ENCODE assay signal across 8 cellular contexts in genomic region chr5:77211013-77211690, GRCh38. TPM values are rescaled to one million over a fixed set of nuclear protein-coding genes. Genes with fewer than 3 reads are reported as not detected.
DNase-seq lines count a peak whose midpoint lies in the region; ATAC-seq and TF ChIP-seq lines count a peak whose summit lies in the region.

No MANE protein-coding gene starts in this region.

- H3K79me2 ChIP-seq in GM23338 (replicated peaks; ENCODE audit: insufficient read depth) (no peaks in the 10 kb centered on the region), SU-DHL-6 (ENCODE audit: insufficient read depth, low read length) (no peaks in the 10 kb centered on the region)

- H3K9me3 ChIP-seq in SU-DHL-6 (ENCODE audit: insufficient read depth, low read length), result no peaks in the 10 kb centered on the region
- H3K9me3 ChIP-seq in right atrium auricular region, result no peaks in the 10 kb centered on the region
- no peaks in the 10 kb centered on the region for H3K9me3 ChIP-seq in skeletal muscle satellite cell (replicated peaks; ENCODE audit: low read length)

- H3K9me2 ChIP-seq in GM23338 (ENCODE audit: insufficient read depth) (no peaks in the 10 kb centered on the region), SU-DHL-6 (replicated peaks; ENCODE audit: insufficient read depth, low read length) (no peaks in the 10 kb centered on the region)

- peaks cover 11% of the 10 kb centered on the region for H3K4me1 Mint-ChIP-seq in GM23338

- H3K27me3 Mint-ChIP-seq in GM23338 (ENCODE audit: insufficient read depth, low read depth, poor library complexity), result peaks cover 28% of the 10 kb centered on the region

- no peaks in the 10 kb centered on the region for H3K9me3 Mint-ChIP-seq in GM23338

- H3K27me3 ChIP-seq in GM23338 (ENCODE audit: insufficient read depth) (peaks cover 84% of the 10 kb centered on the region), SU-DHL-6 (ENCODE audit: low read length) (no peaks in the 10 kb centered on the region), right atrium auricular region (no peaks in the 10 kb centered on the region), skeletal muscle satellite cell (ENCODE audit: control insufficient read depth, insufficient read depth, low read length) (peaks cover 54% of the 10 kb centered on the region)

- peak overlapping the region; percentile 95 for H2AFZ ChIP-seq in GM23338
- no peak overlapping the region for H2AFZ ChIP-seq in SU-DHL-6 (ENCODE audit: low read depth, low read length, severe bottlenecking)

- H3K9ac ChIP-seq in SU-DHL-6 (ENCODE audit: low read length) (no peak overlapping the region), skeletal muscle satellite cell (ENCODE audit: low read depth, low read length) (peak overlapping the region; percentile 24)

- TF ChIP-seq CTCF in GM23338 (conservative IDR thresholded peaks at IDR 0.05; ENCODE audit: low read depth in 2 of 2) (no peak), SU-DHL-6 (IDR thresholded peaks at IDR 0.05; ENCODE audit: insufficient read depth, low read length, poor library complexity, severe bottlenecking) (no peak), right atrium auricular region (IDR thresholded peaks at IDR 0.05) (no peak)

- ATAC-seq in GM23338, result peak; percentile 69
- ATAC-seq in HG03097 (IDR thresholded peaks at IDR 0.05; ENCODE audit: low FRiP score, unreplicated experiment), result no peak
- no peak for ATAC-seq in GM19395 (IDR thresholded peaks at IDR 0.05; ENCODE audit: unreplicated experiment)
- no peak for ATAC-seq in GM18867 (IDR thresholded peaks at IDR 0.05; ENCODE audit: unreplicated experiment)

- H3K27ac Mint-ChIP-seq in GM23338, result no peak overlapping the region

- no peak overlapping the region for H3K27ac ChIP-seq in GM23338 (ENCODE audit: low read depth)
- no peak overlapping the region for H3K27ac ChIP-seq in SU-DHL-6 (ENCODE audit: low read depth, low read length)
- peak overlapping the region; percentile 66 to 83 for H3K27ac ChIP-seq in right atrium auricular region

- H3K4me3 Mint-ChIP-seq in GM23338, result peak overlapping the region; percentile 70

- H3K4me3 ChIP-seq in GM23338 (peak overlapping the region; percentile 73), SU-DHL-6 (ENCODE audit: insufficient read depth, low read length, poor library complexity, severe bottlenecking) (no peak overlapping the region), right atrium auricular region (peak overlapping the region; percentile 62 to 69), skeletal muscle satellite cell (ENCODE audit: low read length) (peak overlapping the region; percentile 70)

- DNase-seq in GM23338 (ENCODE audit: low spot score), result peak; percentile 78
- no peak for DNase-seq in right atrium auricular region (ENCODE audit: low spot score)
- DNase-seq in middle frontal gyrus (ENCODE audit: extremely low spot score, low spot score), result no peak

- peaks cover 3% of the 10 kb centered on the region; the same call in 1 of the 2 replicates for H3K4me1 ChIP-seq in GM23338 (ENCODE audit: insufficient read depth)
- H3K4me1 ChIP-seq in right atrium auricular region, result peaks cover 0 to 21% of the 10 kb centered on the region in 2 donors
- peaks cover 9% of the 10 kb centered on the region for H3K4me1 ChIP-seq in skeletal muscle satellite cell (ENCODE audit: control insufficient read depth, insufficient read depth, low read length)

- H3K4me2 ChIP-seq in GM23338 (peak overlapping the region; percentile 86), SU-DHL-6 (ENCODE audit: low read depth, low read length, poor library complexity, severe bottlenecking) (peak overlapping the region; percentile 9), skeletal muscle satellite cell (ENCODE audit: low read length) (peak overlapping the region; percentile 82)

- H3K36me3 ChIP-seq in GM23338 (ENCODE audit: insufficient read depth), result no peaks in the 10 kb centered on the region
- no peaks in the 10 kb centered on the region for H3K36me3 ChIP-seq in SU-DHL-6 (ENCODE audit: low read length)
- no peaks in the 10 kb centered on the region for H3K36me3 ChIP-seq in right atrium auricular region
- no peaks in the 10 kb centered on the region for H3K36me3 ChIP-seq in skeletal muscle satellite cell (ENCODE audit: insufficient read depth, low read length)

- no peaks in the 10 kb centered on the region for H3F3A ChIP-seq in GM23338 (replicated peaks; ENCODE audit: low read depth)
- H3F3A ChIP-seq in SU-DHL-6 (ENCODE audit: insufficient read depth), result no peaks in the 10 kb centered on the region

- H4K20me1 ChIP-seq in GM23338 (replicated peaks; ENCODE audit: insufficient read depth), result peaks cover 13% of the 10 kb centered on the region; the same call in 1 of the 2 replicates
- no peaks in the 10 kb centered on the region for H4K20me1 ChIP-seq in SU-DHL-6 (ENCODE audit: low read depth, low read length)

- H3K36me3 Mint-ChIP-seq in GM23338 (ENCODE audit: low read depth), result no peaks in the 10 kb centered on the region

TF ChIP-seq in GM23338, 12 proteins besides CTCF, POLR2A, EP300 and RAD21:
- TF ChIP-seq POLR2AphosphoS5 (IDR thresholded peaks at IDR 0.05; ENCODE audit: low read depth) (no peak), REST (IDR thresholded peaks at IDR 0.05; ENCODE audit: unreplicated experiment) (no peak), STAT1 (IDR thresholded peaks at IDR 0.05; ENCODE audit: unreplicated experiment) (no peak), CREB1 (CRISPR knock-in tag; IDR thresholded peaks at IDR 0.05; ENCODE audit: low read depth) (no peak), ZNF114 (CRISPR knock-in tag; IDR thresholded peaks at IDR 0.05) (no peak), ETS1 (IDR thresholded peaks at IDR 0.05) (no peak), EZH2 (IDR thresholded peaks at IDR 0.05; ENCODE audit: low read depth, unreplicated experiment) (peak; percentile 54)

RNA-seq across cellular contexts. Expression of gene PDE8B, which starts 0.7 kb away (rescaled TPM):
- total RNA-seq in GM23338 (2014; rRNA removed; shearing (Covaris generic)), result 0.45 and 0.54 TPM in 2 replicates
- 0.91 and 1.7 TPM in 2 replicates for polyA plus RNA-seq in GM23338 (2016; fragmentation: Nextera tagmentation; extraction: Ambion mirVana)
- 10 to 100 TPM; 22.2 to 64.5 TPM for total RNA-seq in right atrium auricular region
- total RNA-seq in skeletal muscle satellite cell (2012; rRNA removed), result under 0.01 TPM in 1 of 2 replicates, not detected in the other

Comparison
In these comparisons a context has a peak if more than half of its experiments do, and no peak if none do; other contexts are left out.
1. H3K27ac ChIP-seq: peak in right atrium auricular region (2 of 2); none in GM23338 (single experiment) and SU-DHL-6 (single experiment).
2. H3K4me2 ChIP-seq: peak in every context shown above with its lines; median percentile 86 in GM23338; 82 in skeletal muscle satellite cell; 9 in SU-DHL-6.
3. RNA of gene PDE8B, which starts 0.7 kb away (total RNA-seq): 22.2 to 64.5 TPM in right atrium auricular region; 0.45 to 0.54 TPM in GM23338; every median in the first group is over 10 times any median in the second.